ENCODE assay signal across 14 cellular contexts in genomic region chr17:73393962-73394361, GRCh38.
DNase-seq lines count a peak whose midpoint lies in the region; ATAC-seq and TF ChIP-seq lines count a peak whose summit lies in the region.
"Had no signal": no experiment of that assay in that cellular context is flagged by ENCODE, and none has a peak within 500 bp of the region (broad histone marks: within the 10 kb centered on the region; RNA-seq: fewer than 3 reads in every experiment).

No MANE protein-coding gene starts in this region.

- CTCF ChIA-PET in HCT116 (lab: Charles Lee) = no interaction called here

- H3K36me3 ChIP-seq in HCT116 (ENCODE audit: control insufficient read depth in 1 of 2, insufficient read depth in 2 of 2, low read length in 2 of 2) (no peaks in the 10 kb centered on the region), mesenchymal stem cell (ENCODE audit: control insufficient read depth in 1 of 2, insufficient read depth in 2 of 2, low read depth in 1 of 2, low read length in 2 of 2) (no peaks in the 10 kb centered on the region)
- H3K36me3 ChIP-seq: neutrophil had no signal

- H3K4me2 ChIP-seq in HCT116 (ENCODE audit: low read length) (no peak overlapping the region), mesenchymal stem cell (ENCODE audit: low read length, poor library complexity, severe bottlenecking) (no peak overlapping the region)

- H4K8ac ChIP-seq in mesenchymal stem cell (ENCODE audit: low read length) = no peak overlapping the region

- H2BK120ac ChIP-seq in mesenchymal stem cell (ENCODE audit: low read depth, low read length) = no peak overlapping the region

- no peak for TF ChIP-seq RAD21 in HCT116 (IDR thresholded peaks at IDR 0.05; ENCODE audit: low read depth)

- no peaks in the 10 kb centered on the region for H3K9me2 ChIP-seq in HCT116 (ENCODE audit: insufficient read depth)

- H4K20me1 ChIP-seq in HCT116 (ENCODE audit: insufficient read depth) = no peaks in the 10 kb centered on the region

- no peak overlapping the region for H3K27ac ChIP-seq in HCT116 (ENCODE audit: low read depth, low read length)
- H3K27ac ChIP-seq in mesenchymal stem cell (ENCODE audit: low read length, poor library complexity, severe bottlenecking) = no peak overlapping the region
- H3K27ac ChIP-seq: neutrophil, tibial nerve had no signal

- H2BK5ac ChIP-seq in mesenchymal stem cell (ENCODE audit: low read depth, low read length, poor library complexity, severe bottlenecking) = no peak overlapping the region

- H2BK12ac ChIP-seq in mesenchymal stem cell (ENCODE audit: low read length in 2 of 2) = no peak overlapping the region

- no peak overlapping the region for H3K23ac ChIP-seq in mesenchymal stem cell (ENCODE audit: low read length in 2 of 2)

- intact Hi-C loops in HCT116 (cut with micrococcal nuclease) = no loop called here

- RAD21 ChIA-PET in HCT116 (lab: Charles Lee; ENCODE audit: low non-redundant PET in 1 of 2, low total read pairs in 2 of 2, uncharacterized antibody in 2 of 2, unreplicated experiment in 2 of 2) = no interaction called here

- H3K9ac ChIP-seq in HCT116 (ENCODE audit: low read length) (no peak overlapping the region), mesenchymal stem cell (ENCODE audit: low read length) (no peak overlapping the region)

- TF ChIP-seq POLR2A in HCT116 (IDR thresholded peaks at IDR 0.05; ENCODE audit: borderline replicate concordance, extremely low read depth, insufficient read depth, insufficient read length) = no peak

- no peaks in the 10 kb centered on the region for H3K79me1 ChIP-seq in mesenchymal stem cell (replicated peaks; ENCODE audit: low read length, poor library complexity, severe bottlenecking)

- BruUV-seq in HCT116 (replicated peaks; lab: Mats Ljungman, UMichigan) = no TSS peak

- ATAC-seq in HCT116 = peak; percentile 54

- no peak for TF ChIP-seq CTCF in HCT116 (IDR thresholded peaks at IDR 0.05 in 2 of 3, conservative IDR thresholded peaks at IDR 0.05 in 1 of 3; ENCODE audit: borderline replicate concordance in 1 of 3, insufficient read depth in 1 of 3, low read depth in 2 of 3, low read length in 2 of 3)

- no peak overlapping the region for H4K91ac ChIP-seq in mesenchymal stem cell (ENCODE audit: low read length)

- POLR2A ChIA-PET in HCT116 (lab: Charles Lee) = no interaction called here

- 85% methylated on average over 11 of the region's 11 CpGs for WGBS in mesenchymal stem cell

- H2AK5ac ChIP-seq in mesenchymal stem cell (ENCODE audit: low read length, severe bottlenecking) = no peak overlapping the region

- no peak overlapping the region for H3K18ac ChIP-seq in mesenchymal stem cell (ENCODE audit: low read depth in 1 of 2, low read length in 2 of 2)

- no peaks in the 10 kb centered on the region for H3K79me2 ChIP-seq in HCT116 (ENCODE audit: insufficient read depth, low read length)

- H3K27me3 ChIP-seq in HCT116 (ENCODE audit: insufficient read depth, low read length) (no peaks in the 10 kb centered on the region), mesenchymal stem cell (ENCODE audit: control insufficient read depth in 1 of 2, insufficient read depth in 1 of 2, low read length in 2 of 2) (peaks cover 1 to 58% of the 10 kb centered on the region in 2 experiments)
- H3K27me3 ChIP-seq: neutrophil, tibial nerve had no signal

- H3K4me1 ChIP-seq in HCT116 (ENCODE audit: control insufficient read depth in 1 of 2, insufficient read depth in 2 of 2, low read length in 2 of 2) (no peaks in the 10 kb centered on the region), mesenchymal stem cell (ENCODE audit: control insufficient read depth, insufficient read depth, low read depth, low read length) (peaks cover 33% of the 10 kb centered on the region)
- H3K4me1 ChIP-seq: tibial nerve had no signal

- H2AFZ ChIP-seq in HCT116 (ENCODE audit: low read depth, low read length, poor library complexity, severe bottlenecking) (no peak overlapping the region), mesenchymal stem cell (ENCODE audit: low read depth, low read length) (no peak overlapping the region)

- H3K9me3 ChIP-seq in HCT116 (ENCODE audit: control insufficient read depth in 1 of 2, insufficient read depth in 1 of 2, low read depth in 1 of 2, low read length in 2 of 2) (no peaks in the 10 kb centered on the region), mesenchymal stem cell (ENCODE audit: control insufficient read depth, low read length) (no peaks in the 10 kb centered on the region)
- H3K9me3 ChIP-seq: neutrophil, tibial nerve had no signal

- H3K14ac ChIP-seq in mesenchymal stem cell (ENCODE audit: low read length in 2 of 2) = no peak overlapping the region

- H3K4me3 ChIP-seq in HCT116 (replicated peaks in 1 of 2; ENCODE audit: low read depth in 1 of 2, low read length in 2 of 2) (no peak overlapping the region), mesenchymal stem cell (ENCODE audit: insufficient read depth in 1 of 2, low read depth in 1 of 2, low read length in 2 of 2) (no peak overlapping the region)
- H3K4me3 ChIP-seq: tibial nerve had no signal

- H2BK15ac ChIP-seq in mesenchymal stem cell (ENCODE audit: low read depth, poor library complexity, severe bottlenecking) = no peak overlapping the region

- DNase-seq in DMS153 (lab: John Stamatoyannopoulos, UW) (peak; percentile 34), DMS153 treated with DMSO at 0.1 percent for 48 hours (lab: John Stamatoyannopoulos, UW; ENCODE audit: unreplicated experiment) (no peak), HCT116 (ENCODE audit: low read depth, low spot score) (peak; percentile 16), amniotic epithelial cell (ENCODE audit: low read depth) (peak; percentile 25), mesenchymal stem cell (peak; percentile 35), mesenteric fat pad (ENCODE audit: low spot score) (no peak), NOMO-1 (lab: John Stamatoyannopoulos, UW; ENCODE audit: unreplicated experiment in 2 of 2) (no peak), NCI-H2196 treated with DMSO at 0.1 percent for 48 hours (lab: John Stamatoyannopoulos, UW; ENCODE audit: unreplicated experiment) (no peak)
- DNase-seq: 8988T; activated CD4-positive, alpha-beta T cell treated with anti-CD3 and anti-CD28 coated beads, Interleukin-2, amount 50 U/mL, for 1 hour; activated effector memory CD4-positive, alpha-beta T cell treated with Interleukin-2 at 50 U/mL for 16 hours; head of caudate nucleus had no signal

- no peak overlapping the region for H3K4ac ChIP-seq in mesenchymal stem cell (ENCODE audit: low read depth in 1 of 2, low read length in 2 of 2)

TF ChIP-seq in HCT116, 20 proteins besides CTCF, POLR2A, EP300 and RAD21 (continues in another document):
- no peak for TF ChIP-seq TCF7L2 (IDR thresholded peaks at IDR 0.05; ENCODE audit: borderline replicate concordance, extremely low read depth, insufficient read depth, insufficient read length)
- no peak for TF ChIP-seq FOSL1 (IDR thresholded peaks at IDR 0.05; ENCODE audit: low read depth)
- TF ChIP-seq REST (IDR thresholded peaks at IDR 0.05; ENCODE audit: low read depth) = no peak
- no peak for TF ChIP-seq ELF1 (IDR thresholded peaks at IDR 0.05; ENCODE audit: borderline replicate concordance, low read depth)
- TF ChIP-seq SIN3A (IDR thresholded peaks at IDR 0.05; ENCODE audit: low read depth) = no peak
- no peak for TF ChIP-seq EZH2 (IDR thresholded peaks at IDR 0.05)
- no peak for TF ChIP-seq POLR2AphosphoS5 (IDR thresholded peaks at IDR 0.05; ENCODE audit: low read depth, low read length)
- TF ChIP-seq CBX3 (IDR thresholded peaks at IDR 0.05; ENCODE audit: low read depth) = no peak
- no peak for TF ChIP-seq CEBPB (IDR thresholded peaks at IDR 0.05; ENCODE audit: low read depth)
- TF ChIP-seq ZBTB33 (IDR thresholded peaks at IDR 0.05; ENCODE audit: extremely low read depth, insufficient replicate concordance, low read length) = no peak
- no peak for TF ChIP-seq YY1 (IDR thresholded peaks at IDR 0.05; ENCODE audit: extremely low read depth, insufficient replicate concordance, low read depth, low read length)
- no peak for TF ChIP-seq ZNF274 (IDR thresholded peaks at IDR 0.05; ENCODE audit: low read depth, low read length)
- no peak for TF ChIP-seq EGR1 (IDR thresholded peaks at IDR 0.05; ENCODE audit: low read depth)

Comparison
In these comparisons a context has a peak if more than half of its experiments do, and no peak if none do; other contexts are left out.
1. DNase-seq: peak in DMS153 (single experiment), HCT116 (single experiment), amniotic epithelial cell (single experiment) and mesenchymal stem cell (single experiment); none in DMS153 treated with DMSO at 0.1 percent for 48 hours (single experiment), mesenteric fat pad (single experiment), NOMO-1 (0 of 2) and NCI-H2196 treated with DMSO at 0.1 percent for 48 hours (single experiment).